ENCODE assay signal across 8 cellular contexts in the genomic region with DNA sequence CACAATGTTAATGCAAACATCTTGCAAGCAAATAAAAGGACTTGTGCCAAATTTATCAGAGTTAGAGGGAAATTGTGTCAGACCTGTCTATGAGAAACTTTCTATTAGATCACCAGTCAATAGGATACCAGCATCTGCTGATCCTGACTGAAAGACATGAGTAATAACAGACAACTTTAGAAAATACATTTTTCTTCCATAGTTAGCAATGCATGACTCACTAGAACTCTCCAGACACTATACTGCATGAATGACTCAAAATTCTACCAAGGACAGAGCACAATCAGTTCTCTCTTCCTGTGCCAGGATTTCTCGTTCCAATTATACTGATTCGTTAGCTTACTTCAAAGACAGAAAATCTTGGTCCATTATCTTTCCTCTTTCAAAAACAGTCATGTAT.
A peak's percentile ranks its signal among the peaks of the same experiment; 100 is the strongest.
DNase-seq lines count a peak whose midpoint lies in the region; ATAC-seq and TF ChIP-seq lines count a peak whose summit lies in the region.

No MANE protein-coding gene starts in this region.

- no peaks in the 10 kb centered on the region for H3K9me2 ChIP-seq in SK-N-SH

- H3K27ac Mint-ChIP-seq in immature natural killer cell, result no peak overlapping the region

- no peaks in the 10 kb centered on the region for H3K36me3 Mint-ChIP-seq in immature natural killer cell

- peaks cover 0 to 4% of the 10 kb centered on the region in 2 experiments; a peak in 1 of 4 replicates for H3K4me1 ChIP-seq in SK-N-SH (ENCODE audit: control insufficient read depth in 1 of 2, insufficient read depth in 2 of 2, low read depth in 1 of 2, low read length in 1 of 2)
- peaks cover 0 to 21% of the 10 kb centered on the region in 2 donors for H3K4me1 ChIP-seq in left lung

- no peaks in the 10 kb centered on the region for H4K20me1 ChIP-seq in SK-N-SH (ENCODE audit: insufficient read depth)

- H3K27ac ChIP-seq in SK-N-SH (ENCODE audit: low read depth in 2 of 2, low read length in 1 of 2), result peak overlapping the region; percentile 69 to 91; a peak in 3 of 4 replicates
- H3K27ac ChIP-seq in left lung, result peak overlapping the region in 1 of 2 donors; percentile 67

- H3K27me3 Mint-ChIP-seq in immature natural killer cell (ENCODE audit: low read depth in 3 of 3), result peaks cover 0 to 2% (median 0%) of the 10 kb centered on the region in 3 donors

- intact Hi-C loops in left lung (cut with DNase I), result no loop called here

- POLR2A ChIA-PET in SK-N-SH (lab: Yijun Ruan, JAX), result no interaction called here

- ATAC-seq in GM18511 (IDR thresholded peaks at IDR 0.05; ENCODE audit: unreplicated experiment) (peak; percentile 96), HG02852 (IDR thresholded peaks at IDR 0.05; ENCODE audit: unreplicated experiment) (peak; percentile 93), left lung (peak; percentile 88)

- H3K9me3 ChIP-seq in SK-N-SH, result no peaks in the 10 kb centered on the region
- H3K9me3 ChIP-seq in left lung, result no peaks in the 10 kb centered on the region

- H3K4me2 ChIP-seq in SK-N-SH, result peak overlapping the region; percentile 47

- no peak overlapping the region for H3K4me3 Mint-ChIP-seq in immature natural killer cell

- H3K79me2 ChIP-seq in SK-N-SH (ENCODE audit: insufficient read depth), result no peaks in the 10 kb centered on the region

- H3K27me3 ChIP-seq in SK-N-SH (ENCODE audit: insufficient read depth) (no peaks in the 10 kb centered on the region), left lung (no peaks in the 10 kb centered on the region)

- H3K36me3 ChIP-seq in SK-N-SH (replicated peaks in 1 of 2; ENCODE audit: control insufficient read depth in 1 of 2, insufficient read depth in 2 of 2, low read length in 1 of 2), result no peaks in the 10 kb centered on the region
- H3K36me3 ChIP-seq in left lung, result no peaks in the 10 kb centered on the region

- 7% methylated on average over 2 of the region's 2 CpGs for WGBS in SK-N-SH (ENCODE audit: low lambda C conversion rate)

- no peaks in the 10 kb centered on the region for H3K4me1 Mint-ChIP-seq in immature natural killer cell

- DNase-seq in SK-N-SH (no peak), left lung (no peak), DMS79 (lab: John Stamatoyannopoulos, UW) (no peak), NCI-H82 treated with DMSO at 0.1 percent for 48 hours (lab: John Stamatoyannopoulos, UW; ENCODE audit: unreplicated experiment) (no peak), immature natural killer cell (no peak)
- DNase-seq in central memory CD4-positive, alpha-beta T cell, result no peak

- CTCF ChIA-PET in SK-N-SH (lab: Yijun Ruan, JAX), result interaction anchor here (0.6 kb wide), 1 partner anchor 175 kb away, joined by 4 read pairs; no protein-coding TSS in a partner anchor

- no peak for TF ChIP-seq CTCF in SK-N-SH (IDR thresholded peaks at IDR 0.05)
- no peak for TF ChIP-seq CTCF in left lung (IDR thresholded peaks at IDR 0.05)

- H2AFZ ChIP-seq in SK-N-SH (ENCODE audit: low read depth), result peak overlapping the region; percentile 8; the same call in 1 of the 2 replicates

- no peak for TF ChIP-seq RAD21 in SK-N-SH (IDR thresholded peaks at IDR 0.05; ENCODE audit: low read length)

- peak; percentile 44 to 96; a peak in 3 of 4 replicates for TF ChIP-seq EP300 in SK-N-SH (IDR thresholded peaks at IDR 0.05; ENCODE audit: borderline replicate concordance in 1 of 2, low read depth in 1 of 2, low read length in 1 of 2)

- H3K4me3 ChIP-seq in SK-N-SH (ENCODE audit: low read depth in 2 of 2, low read length in 1 of 2), result no peak overlapping the region
- no peak overlapping the region for H3K4me3 ChIP-seq in left lung

- H3K9me3 Mint-ChIP-seq in immature natural killer cell, result no peaks in the 10 kb centered on the region

- peak overlapping the region; percentile 2; the same call in 1 of the 2 replicates for H3K9ac ChIP-seq in SK-N-SH

- peaks cover 36% of the 10 kb centered on the region for H3F3A ChIP-seq in SK-N-SH (replicated peaks; ENCODE audit: insufficient read depth)

TF ChIP-seq in SK-N-SH, 30 proteins besides CTCF, POLR2A, EP300 and RAD21 (continues in another document):
- TF ChIP-seq TCF12 (IDR thresholded peaks at IDR 0.05) (peak; percentile 97), REST (IDR thresholded peaks at IDR 0.05; ENCODE audit: low read depth, low read length) (peak; percentile 92), USF2 (IDR thresholded peaks at IDR 0.05; ENCODE audit: borderline replicate concordance, low read depth, low read length) (no peak), TAF1 (IDR thresholded peaks at IDR 0.05; ENCODE audit: borderline replicate concordance, low read depth, low read length) (no peak), FOXJ3 (CRISPR knock-in tag; IDR thresholded peaks at IDR 0.05) (no peak), ZBTB33 (IDR thresholded peaks at IDR 0.05; ENCODE audit: borderline replicate concordance, low read depth) (peak; percentile 48; the same call in 1 of the 2 replicates), NFIC (IDR thresholded peaks at IDR 0.05; ENCODE audit: borderline replicate concordance) (peak; percentile 82; the same call in 1 of the 2 replicates), MEF2A (IDR thresholded peaks at IDR 0.05; ENCODE audit: borderline replicate concordance, low read depth) (peak; percentile 76; the same call in 1 of the 2 replicates), FOSL2 (IDR thresholded peaks at IDR 0.05; ENCODE audit: borderline replicate concordance, low read depth) (peak; percentile 98), TEAD4 (IDR thresholded peaks at IDR 0.05; ENCODE audit: borderline replicate concordance, insufficient read depth) (peak; percentile 84), FOXM1 (IDR thresholded peaks at IDR 0.05; ENCODE audit: low read depth) (peak; percentile 64; the same call in 1 of the 2 replicates), RXRA (IDR thresholded peaks at IDR 0.05; ENCODE audit: borderline replicate concordance, low read depth) (peak; percentile 69; the same call in 1 of the 2 replicates), MXI1 (IDR thresholded peaks at IDR 0.05; ENCODE audit: low read depth, low read length) (no peak), JUND (IDR thresholded peaks at IDR 0.05) (peak; percentile 96)
- TF ChIP-seq, protein P1, sequence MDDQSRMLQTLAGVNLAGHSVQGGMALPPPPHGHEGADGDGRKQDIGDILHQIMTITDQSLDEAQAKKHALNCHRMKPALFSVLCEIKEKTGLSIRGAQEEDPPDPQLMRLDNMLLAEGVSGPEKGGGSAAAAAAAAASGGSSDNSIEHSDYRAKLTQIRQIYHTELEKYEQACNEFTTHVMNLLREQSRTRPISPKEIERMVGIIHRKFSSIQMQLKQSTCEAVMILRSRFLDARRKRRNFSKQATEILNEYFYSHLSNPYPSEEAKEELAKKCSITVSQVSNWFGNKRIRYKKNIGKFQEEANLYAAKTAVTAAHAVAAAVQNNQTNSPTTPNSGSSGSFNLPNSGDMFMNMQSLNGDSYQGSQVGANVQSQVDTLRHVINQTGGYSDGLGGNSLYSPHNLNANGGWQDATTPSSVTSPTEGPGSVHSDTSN (IDR thresholded peaks at IDR 0.05), result peak; percentile 97
